Comparison of ENCODE assay signal across 8 cellular contexts in the genomic region with DNA sequence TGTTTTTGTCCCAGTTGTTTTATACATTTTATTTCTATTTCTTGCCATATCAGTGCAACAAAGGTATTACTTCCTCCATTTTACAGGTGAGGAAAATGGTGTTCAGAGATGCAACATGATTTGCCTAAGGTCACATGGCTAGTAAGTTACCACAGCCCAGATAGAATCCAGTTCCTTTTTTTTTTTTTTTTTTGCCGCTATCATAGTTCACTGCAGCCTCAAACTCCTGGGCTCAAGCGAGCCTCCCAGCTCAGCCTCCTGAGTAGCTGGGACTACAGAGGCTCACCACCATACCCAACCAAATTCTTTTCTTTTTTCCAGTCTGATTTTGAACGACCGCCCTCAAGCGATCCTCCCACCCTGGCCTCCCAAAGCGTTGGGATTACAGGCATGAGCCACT. TPM values are rescaled to one million over a fixed set of nuclear protein-coding genes. Genes with fewer than 3 reads are reported as not detected.
DNase-seq lines count a peak whose midpoint lies in the region; ATAC-seq, FAIRE-seq and TF ChIP-seq lines count a peak whose summit lies in the region.

No MANE protein-coding gene starts in this region.

- no peaks in the 10 kb centered on the region for H3K36me3 Mint-ChIP-seq in neural crest cell (ENCODE audit: low read depth)

- peak overlapping the region; percentile 93 for H3K9ac ChIP-seq in adipocyte (ENCODE audit: low read length)

- H3K27me3 ChIP-seq in adipocyte (replicated peaks; ENCODE audit: control insufficient read depth, insufficient read depth, low read length) = no peaks in the 10 kb centered on the region

- peak; percentile 38 for ATAC-seq in GM18502 (IDR thresholded peaks at IDR 0.05; ENCODE audit: poor library complexity, unreplicated experiment)
- ATAC-seq in HG03175 (IDR thresholded peaks at IDR 0.05; ENCODE audit: unreplicated experiment) = peak; percentile 56
- ATAC-seq in GM19452 (IDR thresholded peaks at IDR 0.05; ENCODE audit: unreplicated experiment) = no peak

- H3K27me3 Mint-ChIP-seq in neural crest cell (ENCODE audit: low read depth) = peaks cover 11% of the 10 kb centered on the region

- peak overlapping the region; percentile 81 for H3K4me3 Mint-ChIP-seq in neural crest cell

- peaks cover 4% of the 10 kb centered on the region for H3K4me1 Mint-ChIP-seq in neural crest cell

- no peaks in the 10 kb centered on the region for H3K9me3 Mint-ChIP-seq in neural crest cell

- H3K9me3 ChIP-seq in adipocyte (ENCODE audit: control insufficient read depth, low read length) = no peaks in the 10 kb centered on the region

- H3K4me3 ChIP-seq in adipocyte (ENCODE audit: low read length) = peak overlapping the region; percentile 96

- no peak for TF ChIP-seq POLR2A in H54 (IDR thresholded peaks at IDR 0.05; ENCODE audit: low read depth, low read length)

- DNase-seq in adipocyte (ENCODE audit: low read depth) = no peak
- DNase-seq in neural crest cell (ENCODE audit: low read depth, low spot score) = no peak
- DNase-seq in H54 (ENCODE audit: insufficient read length, low spot score) = no peak
- no peak for DNase-seq in amniotic stem cell (lab: John Stamatoyannopoulos, UW)
- DNase-seq in GM03348 (ENCODE audit: low spot score) = no peak

- no peak for FAIRE-seq in H54 (lab: Jason Lieb, UNC)

- TF ChIP-seq CTCF in neural crest cell (conservative IDR thresholded peaks at IDR 0.05) = no peak

- no peak overlapping the region for H3K27ac Mint-ChIP-seq in neural crest cell (ENCODE audit: unreplicated experiment)

- H3K4me1 ChIP-seq in adipocyte (ENCODE audit: control insufficient read depth, insufficient read depth, low read length) = peaks cover 35% of the 10 kb centered on the region

- H3K36me3 ChIP-seq in adipocyte (ENCODE audit: control insufficient read depth, insufficient read depth, low read length, severe bottlenecking) = no peaks in the 10 kb centered on the region

RNA-seq across cellular contexts. Expression of a gene that starts 0.5 kb away (rescaled TPM):
- 1.7 and 1.8 TPM in 2 replicates for total RNA-seq in neural crest cell

RNA-seq across cellular contexts. Expression of a gene that starts 28.6 kb away (rescaled TPM):
- 25.5 and 27.6 TPM in 2 replicates for total RNA-seq in neural crest cell
